In the genomic region with DNA sequence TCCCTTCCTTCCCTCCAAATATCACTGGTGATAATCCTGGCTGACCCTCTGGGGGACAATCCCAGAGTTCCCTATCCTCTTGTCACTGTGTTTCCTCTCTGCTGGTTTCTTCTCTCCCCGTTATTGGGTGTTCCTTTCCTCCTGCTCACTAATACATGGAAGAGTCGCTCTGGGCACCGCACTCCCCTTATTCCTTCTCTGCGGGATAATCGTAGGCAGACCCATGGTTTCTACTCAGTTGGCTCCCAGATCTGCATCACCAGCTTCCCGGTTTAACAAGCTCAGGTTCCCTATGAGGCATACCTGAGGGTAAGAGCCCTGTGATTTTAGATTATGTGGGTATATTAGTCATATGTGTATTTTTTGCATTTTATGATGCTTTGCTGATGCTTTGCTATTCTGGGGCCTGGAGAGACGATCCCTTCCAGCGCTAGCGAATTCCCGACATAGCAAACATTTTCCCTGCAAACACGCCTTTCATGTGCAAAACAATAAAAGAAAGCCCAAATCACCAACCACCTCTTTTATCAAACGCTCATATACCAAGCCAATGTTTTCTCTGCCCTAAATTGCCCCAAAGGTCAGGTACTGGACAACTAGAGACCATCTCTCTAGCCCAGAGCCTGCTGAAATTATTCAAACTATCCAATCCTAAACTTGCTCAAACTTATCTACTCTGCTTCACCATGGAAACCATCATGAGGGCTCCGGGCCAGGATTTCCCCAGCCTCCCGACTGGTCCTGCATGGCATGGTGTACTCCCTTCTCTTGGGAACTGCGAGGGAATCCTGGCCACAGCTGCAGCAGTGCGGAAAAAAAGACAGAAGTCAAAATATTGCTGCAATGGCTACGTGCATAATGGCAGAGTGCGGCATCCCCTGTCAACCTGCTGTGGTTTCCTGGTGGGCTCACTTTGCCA, we compare ENCODE assay signal across 34 cellular contexts.
"Had no signal": no experiment of that assay in that cellular context is flagged by ENCODE, and none has a peak within 500 bp of the region (broad histone marks: within the 10 kb centered on the region; RNA-seq: fewer than 3 reads in every experiment).

No MANE protein-coding gene starts in this region.

- H3K27me3 Mint-ChIP-seq: activated CD4-positive, alpha-beta T cell treated with anti-CD3 and anti-CD28 coated beads for 36 hours; activated CD8-positive, alpha-beta memory T cell treated with anti-CD3 and anti-CD28 coated beads, Interleukin-2, amount 10 ng/mL, durations not matched to agents 7 days and 5 days; stimulated activated memory B cell treated with anti-CD40 and anti-IgM and Interleukin-4, amounts not matched to agents 10 μg/mL and 1 μg/mL and 100 μg/mL, for 72 hours had no signal

- H3K27ac ChIP-seq: adrenal gland, body of pancreas, neutrophil, ovary, upper lobe of right lung had no signal

- H3K4me1 ChIP-seq: adrenal gland, body of pancreas, prostate gland, upper lobe of right lung had no signal

- H3K9me3 ChIP-seq: adrenal gland, body of pancreas, neutrophil, ovary, prostate gland, upper lobe of right lung had no signal

- H3K27ac Mint-ChIP-seq: activated CD4-positive, alpha-beta T cell treated with anti-CD3 and anti-CD28 coated beads for 36 hours; activated CD8-positive, alpha-beta memory T cell treated with anti-CD3 and anti-CD28 coated beads, Interleukin-2, amount 10 ng/mL, durations not matched to agents 7 days and 5 days; activated CD8-positive, alpha-beta T cell treated with anti-CD3 and anti-CD28 coated beads, Interleukin-2, amount 10 ng/mL, durations not matched to agents 7 days and 5 days; activated naive CD4-positive, alpha-beta T cell treated with anti-CD3 and anti-CD28 coated beads, Interleukin-2, amount 50 U/mL, for 72 hours; activated T-cell treated with anti-CD3 and anti-CD28 coated beads, Interleukin-2, amount 50 U/mL, for 72 hours; immature natural killer cell; naive thymus-derived CD8-positive, alpha-beta T cell; stimulated activated memory B cell treated with anti-CD40 and anti-IgM and Interleukin-4, amounts not matched to agents 10 μg/mL and 1 μg/mL and 100 μg/mL, for 72 hours; stimulated activated naive CD8-positive, alpha-beta T cell treated with anti-CD3 and anti-CD28 coated beads, Interleukin-15, amount 100 ng/mL, for 72 hours had no signal

- FAIRE-seq: colon, frontal cortex, kidney had no signal

- DNase-seq: activated CD4-positive, alpha-beta T cell treated with anti-CD3 and anti-CD28 coated beads for 36 hours; activated CD4-positive, CD25-positive, alpha-beta regulatory T cell; activated CD8-positive, alpha-beta memory T cell treated with anti-CD3 and anti-CD28 coated beads, Interleukin-2, amount 10 ng/mL, durations not matched to agents 7 days and 5 days; activated CD8-positive, alpha-beta T cell treated with anti-CD3 and anti-CD28 coated beads, Interleukin-2, amount 10 ng/mL, durations not matched to agents 7 days and 5 days; activated naive CD4-positive, alpha-beta T cell; activated T-cell treated with anti-CD3 and anti-CD28 coated beads for 4 hours; activated T-cell treated with anti-CD3 and anti-CD28 coated beads, Interleukin-2, amount 50 U/mL, for 72 hours; adrenal gland; aorta; body of pancreas; dermis blood vessel endothelial cell; effector CD8-positive, alpha-beta T cell; immature natural killer cell; kidney; left colon; mammary epithelial cell; midbrain; naive thymus-derived CD8-positive, alpha-beta T cell; retina; stimulated activated CD4-positive, alpha-beta T cell treated with anti-CD3 and anti-CD28 coated beads, Interleukin-1b, Interleukin-23, amount 100 ng/mL, for 48 hours; stimulated activated CD4-positive, alpha-beta T cell treated with anti-CD3 and anti-CD28 coated beads, Interleukin-4, amount 100 ng/mL, for 4 hours; stimulated activated CD8-positive, alpha-beta memory T cell treated with anti-CD3 and anti-CD28 coated beads, Interleukin-4, amount 100 ng/mL, for 48 hours; stimulated activated naive CD8-positive, alpha-beta T cell treated with anti-CD3 and anti-CD28 coated beads, Interleukin-15, amount 100 ng/mL, for 72 hours; substantia nigra; T-helper 2 cell; upper lobe of right lung had no signal

- H3K4me1 Mint-ChIP-seq: activated CD4-positive, alpha-beta T cell treated with anti-CD3 and anti-CD28 coated beads for 36 hours; activated CD8-positive, alpha-beta memory T cell treated with anti-CD3 and anti-CD28 coated beads, Interleukin-2, amount 10 ng/mL, durations not matched to agents 7 days and 5 days; immature natural killer cell; naive thymus-derived CD8-positive, alpha-beta T cell; stimulated activated memory B cell treated with anti-CD40 and anti-IgM and Interleukin-4, amounts not matched to agents 10 μg/mL and 1 μg/mL and 100 μg/mL, for 72 hours; stimulated activated naive CD8-positive, alpha-beta T cell treated with anti-CD3 and anti-CD28 coated beads, Interleukin-15, amount 100 ng/mL, for 72 hours had no signal

- H3K27me3 ChIP-seq: adrenal gland, body of pancreas, neutrophil, ovary, upper lobe of right lung had no signal

- ATAC-seq: activated CD4-positive, alpha-beta T cell treated with anti-CD3 and anti-CD28 coated beads for 36 hours; activated CD8-positive, alpha-beta memory T cell treated with anti-CD3 and anti-CD28 coated beads, Interleukin-2, amount 10 ng/mL, durations not matched to agents 7 days and 5 days; activated CD8-positive, alpha-beta T cell treated with anti-CD3 and anti-CD28 coated beads, Interleukin-2, amount 10 ng/mL, durations not matched to agents 7 days and 5 days; activated naive CD4-positive, alpha-beta T cell treated with anti-CD3 and anti-CD28 coated beads, Interleukin-2, amount 50 U/mL, for 72 hours; activated T-cell treated with anti-CD3 and anti-CD28 coated beads, Interleukin-2, amount 50 U/mL, for 72 hours; body of pancreas; left colon; naive thymus-derived CD8-positive, alpha-beta T cell; stimulated activated memory B cell treated with anti-CD40 and anti-IgM and Interleukin-4, amounts not matched to agents 10 μg/mL and 1 μg/mL and 100 μg/mL, for 72 hours; stimulated activated naive CD8-positive, alpha-beta T cell treated with anti-CD3 and anti-CD28 coated beads, Interleukin-15, amount 100 ng/mL, for 72 hours; upper lobe of right lung had no signal

- H3K4me3 Mint-ChIP-seq: activated CD4-positive, alpha-beta T cell treated with anti-CD3 and anti-CD28 coated beads for 36 hours; activated CD8-positive, alpha-beta memory T cell treated with anti-CD3 and anti-CD28 coated beads, Interleukin-2, amount 10 ng/mL, durations not matched to agents 7 days and 5 days; activated CD8-positive, alpha-beta T cell treated with anti-CD3 and anti-CD28 coated beads, Interleukin-2, amount 10 ng/mL, durations not matched to agents 7 days and 5 days; activated T-cell treated with anti-CD3 and anti-CD28 coated beads, Interleukin-2, amount 50 U/mL, for 72 hours; immature natural killer cell; naive thymus-derived CD8-positive, alpha-beta T cell; stimulated activated memory B cell treated with anti-CD40 and anti-IgM and Interleukin-4, amounts not matched to agents 10 μg/mL and 1 μg/mL and 100 μg/mL, for 72 hours; stimulated activated naive CD8-positive, alpha-beta T cell treated with anti-CD3 and anti-CD28 coated beads, Interleukin-15, amount 100 ng/mL, for 72 hours had no signal

- H3K36me3 Mint-ChIP-seq: activated CD8-positive, alpha-beta memory T cell treated with anti-CD3 and anti-CD28 coated beads, Interleukin-2, amount 10 ng/mL, durations not matched to agents 7 days and 5 days; naive thymus-derived CD8-positive, alpha-beta T cell; stimulated activated memory B cell treated with anti-CD40 and anti-IgM and Interleukin-4, amounts not matched to agents 10 μg/mL and 1 μg/mL and 100 μg/mL, for 72 hours had no signal

- H3K4me3 ChIP-seq: adrenal gland, body of pancreas, ovary, prostate gland, smooth muscle cell, upper lobe of right lung had no signal

- H3K4me2 ChIP-seq: smooth muscle cell had no signal

- H3K36me3 ChIP-seq: adrenal gland, neutrophil, ovary, prostate gland, upper lobe of right lung had no signal
